In the genomic region with DNA sequence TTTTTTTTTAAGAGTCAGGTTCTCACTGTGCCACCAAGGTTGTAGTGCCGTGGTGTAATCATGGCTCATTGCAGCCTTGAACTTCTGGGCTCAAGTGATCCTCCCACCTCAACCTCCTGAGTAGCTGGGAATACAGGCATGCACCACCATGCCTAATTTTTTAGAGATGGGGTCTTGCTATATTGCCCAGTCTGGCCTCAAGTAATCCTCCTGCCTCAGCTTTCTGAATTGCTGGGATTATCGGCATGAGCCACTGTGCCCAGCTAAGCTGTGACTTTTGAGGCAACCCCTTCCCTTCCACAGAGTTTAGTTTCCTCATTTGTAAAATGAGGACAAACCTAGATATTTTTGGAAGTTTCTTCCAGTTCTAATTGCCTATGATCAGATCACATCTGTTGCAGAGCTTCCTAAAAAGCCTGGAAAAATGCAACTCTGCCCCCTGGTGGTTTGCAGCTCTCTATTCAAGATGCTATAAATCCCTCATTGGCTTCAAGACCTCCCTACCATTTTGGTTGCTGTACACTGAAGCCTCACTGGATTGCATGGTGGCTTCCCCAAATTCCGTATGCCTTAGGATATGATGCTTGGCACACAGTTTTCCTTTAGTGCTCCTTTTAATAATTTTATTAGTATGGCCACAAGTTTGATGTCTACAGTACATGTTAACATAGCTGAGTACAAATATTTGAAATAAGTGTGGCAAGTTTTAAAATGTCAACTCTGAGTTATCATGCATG, we compare ENCODE assay signal across 8 cellular contexts. TPM values are rescaled to one million over a fixed set of nuclear protein-coding genes. Genes with fewer than 3 reads are reported as not detected.
A peak's percentile ranks its signal among the peaks of the same experiment; 100 is the strongest.
DNase-seq lines count a peak whose midpoint lies in the region; ATAC-seq and TF ChIP-seq lines count a peak whose summit lies in the region.

No MANE protein-coding gene starts in this region.

- H3K4me1 Mint-ChIP-seq in naive thymus-derived CD8-positive, alpha-beta T cell, result no peaks in the 10 kb centered on the region
- H3K4me1 Mint-ChIP-seq in stimulated activated naive CD8-positive, alpha-beta T cell treated with anti-CD3 and anti-CD28 coated beads, Interleukin-15, amount 100 ng/mL, for 72 hours, result no peaks in the 10 kb centered on the region

- POLR2A ChIA-PET in naive thymus-derived CD8-positive, alpha-beta T cell (lab: Charles Lee), result no interaction called here

- H3K27me3 Mint-ChIP-seq in naive thymus-derived CD8-positive, alpha-beta T cell, result no peaks in the 10 kb centered on the region
- H3K27me3 Mint-ChIP-seq in stimulated activated naive CD8-positive, alpha-beta T cell treated with anti-CD3 and anti-CD28 coated beads, Interleukin-15, amount 100 ng/mL, for 72 hours, result no peaks in the 10 kb centered on the region

- ATAC-seq in naive thymus-derived CD8-positive, alpha-beta T cell, result peak; percentile 60 to 65
- peak; percentile 55 for ATAC-seq in stimulated activated naive CD8-positive, alpha-beta T cell treated with anti-CD3 and anti-CD28 coated beads, Interleukin-15, amount 100 ng/mL, for 72 hours
- ATAC-seq in GM19324 (IDR thresholded peaks at IDR 0.05; ENCODE audit: low FRiP score, unreplicated experiment), result no peak

- peaks cover 6 to 84% (median 34%) of the 10 kb centered on the region in 3 donors for H3K36me3 Mint-ChIP-seq in naive thymus-derived CD8-positive, alpha-beta T cell

- DNase-seq in HK-2 (ENCODE audit: unreplicated experiment), result peak; percentile 55
- DNase-seq in NOMO-1 treated with dmso at 0.1 percent for 144 hours (lab: John Stamatoyannopoulos, UW; ENCODE audit: unreplicated experiment), result peak; percentile 7
- DNase-seq in activated CD8-positive, alpha-beta memory T cell treated with anti-CD3 and anti-CD28 coated beads, Interleukin-2, amount 50 U/mL, for 4 hours, result peak; percentile 62
- peak; percentile 79 for DNase-seq in epithelial cell of esophagus (ENCODE audit: low read depth)
- DNase-seq in naive thymus-derived CD8-positive, alpha-beta T cell, result peak; percentile 18 to 74 (median 48)
- DNase-seq in stimulated activated naive CD8-positive, alpha-beta T cell treated with anti-CD3 and anti-CD28 coated beads, Interleukin-15, amount 100 ng/mL, for 72 hours, result peak; percentile 43 to 49

- H3K27ac ChIP-seq in C4-2B, result no peak overlapping the region

- TF ChIP-seq CTCF in C4-2B (conservative IDR thresholded peaks at IDR 0.05), result peak; percentile 88
- TF ChIP-seq CTCF in epithelial cell of esophagus (IDR thresholded peaks at IDR 0.05; ENCODE audit: insufficient read depth, low read depth, low read length, missing control alignments), result peak; percentile 75

- H3K4me3 Mint-ChIP-seq in naive thymus-derived CD8-positive, alpha-beta T cell, result no peak overlapping the region
- no peak overlapping the region for H3K4me3 Mint-ChIP-seq in stimulated activated naive CD8-positive, alpha-beta T cell treated with anti-CD3 and anti-CD28 coated beads, Interleukin-15, amount 100 ng/mL, for 72 hours

- H3K9me3 Mint-ChIP-seq in naive thymus-derived CD8-positive, alpha-beta T cell, result no peaks in the 10 kb centered on the region
- no peaks in the 10 kb centered on the region for H3K9me3 Mint-ChIP-seq in stimulated activated naive CD8-positive, alpha-beta T cell treated with anti-CD3 and anti-CD28 coated beads, Interleukin-15, amount 100 ng/mL, for 72 hours

- peak overlapping the region in 1 of 10 donors; percentile 67 for H3K27ac Mint-ChIP-seq in naive thymus-derived CD8-positive, alpha-beta T cell
- H3K27ac Mint-ChIP-seq in stimulated activated naive CD8-positive, alpha-beta T cell treated with anti-CD3 and anti-CD28 coated beads, Interleukin-15, amount 100 ng/mL, for 72 hours, result no peak overlapping the region

- H3K4me3 ChIP-seq in epithelial cell of esophagus (ENCODE audit: low read length), result no peak overlapping the region

RNA-seq across cellular contexts. Expression of gene GDE1, which starts 19.3 kb away (rescaled TPM):
- total RNA-seq in naive thymus-derived CD8-positive, alpha-beta T cell, result 10 to 100 TPM; 20.9 to 22.7 TPM
- polyA plus RNA-seq in naive thymus-derived CD8-positive, alpha-beta T cell, result 10 to 100 TPM; 25.4 to 27.4 (median 27.0) TPM

RNA-seq across cellular contexts. Expression of gene CCP110, which starts 21.2 kb away (rescaled TPM):
- total RNA-seq in naive thymus-derived CD8-positive, alpha-beta T cell, result 10 to 100 TPM; 17.4 to 20.5 TPM
- polyA plus RNA-seq in naive thymus-derived CD8-positive, alpha-beta T cell, result 10 to 100 TPM in 1 of 3 donors, 1 to 10 TPM in 2; 7.5 to 11.3 (median 8.2) TPM

RNA-seq across cellular contexts. Expression of gene VPS35L, which starts 52.9 kb away (rescaled TPM):
- total RNA-seq in naive thymus-derived CD8-positive, alpha-beta T cell, result 10 to 100 TPM; 45.6 to 47.8 TPM
- polyA plus RNA-seq in naive thymus-derived CD8-positive, alpha-beta T cell, result 10 to 100 TPM; 41.6 to 53.7 (median 44.6) TPM

Comparison
In these comparisons a context has a peak if more than half of its experiments do, and no peak if none do; other contexts are left out.
1. DNase-seq: peak in every context shown above with its lines; median percentile 79 in epithelial cell of esophagus; 62 in activated CD8-positive, alpha-beta memory T cell treated with anti-CD3 and anti-CD28 coated beads, Interleukin-2, amount 50 U/mL, for 4 hours; 55 in HK-2; 48 in naive thymus-derived CD8-positive, alpha-beta T cell; 46 in stimulated activated naive CD8-positive, alpha-beta T cell treated with anti-CD3 and anti-CD28 coated beads, Interleukin-15, amount 100 ng/mL, for 72 hours; 7 in NOMO-1 treated with dmso at 0.1 percent for 144 hours.